Comparison of ENCODE assay signal across 23 cellular contexts in genomic region chr5:1183424-1184162, GRCh38. TPM values are rescaled to one million over a fixed set of nuclear protein-coding genes. Genes with fewer than 3 reads are reported as not detected.
DNase-seq lines count a peak whose midpoint lies in the region; ATAC-seq and TF ChIP-seq lines count a peak whose summit lies in the region.
"Had no signal": no experiment of that assay in that cellular context is flagged by ENCODE, and none has a peak within 500 bp of the region (broad histone marks: within the 10 kb centered on the region; RNA-seq: fewer than 3 reads in every experiment).

No MANE protein-coding gene starts in this region.

- TF ChIP-seq CTCF in brain (conservative IDR thresholded peaks at IDR 0.05) (no peak), hepatocyte (IDR thresholded peaks at IDR 0.05; ENCODE audit: poor library complexity) (no peak), neural progenitor cell (IDR thresholded peaks at IDR 0.05) (no peak)

- H3K36me3 Mint-ChIP-seq in brain: no peaks in the 10 kb centered on the region
- no peaks in the 10 kb centered on the region for H3K36me3 Mint-ChIP-seq in neural progenitor cell
- no peaks in the 10 kb centered on the region for H3K36me3 Mint-ChIP-seq in stimulated activated effector memory CD8-positive, alpha-beta T cell treated with anti-CD3 and anti-CD28 coated beads, Interleukin-12 subunit alpha, Interleukin-12 subunit beta, amount 100 ng/mL, for 72 hours
- H3K36me3 Mint-ChIP-seq: CD4-positive, CD25-positive, alpha-beta regulatory T cell had no signal

- H3K79me2 ChIP-seq in hepatocyte (no peaks in the 10 kb centered on the region), neural progenitor cell (ENCODE audit: low read depth) (no peaks in the 10 kb centered on the region)

- H4K20me1 ChIP-seq in BLaER1 (no peaks in the 10 kb centered on the region; the same call in 1 of the 2 replicates), hepatocyte (ENCODE audit: insufficient read depth, poor library complexity, severe bottlenecking) (no peaks in the 10 kb centered on the region), neural progenitor cell (ENCODE audit: low read depth) (no peaks in the 10 kb centered on the region)

- no peak for ATAC-seq in stimulated activated effector memory CD8-positive, alpha-beta T cell treated with anti-CD3 and anti-CD28 coated beads, Interleukin-12 subunit alpha, Interleukin-12 subunit beta, amount 100 ng/mL, for 72 hours
- no peak for ATAC-seq in GM21367 (IDR thresholded peaks at IDR 0.05; ENCODE audit: unreplicated experiment)
- ATAC-seq: foreskin keratinocyte; PC-3; stimulated activated naive CD8-positive, alpha-beta T cell treated with anti-CD3 and anti-CD28 coated beads, Interleukin-15, Interleukin-2, amounts not matched to agents 100 U/mL and 50 U/mL, for 24 hours had no signal

- no peaks in the 10 kb centered on the region for H3K9me2 ChIP-seq in hepatocyte (replicated peaks; ENCODE audit: insufficient read depth)

- H3K4me3 Mint-ChIP-seq in brain (no peak overlapping the region), neural progenitor cell (no peak overlapping the region)
- no peak overlapping the region for H3K4me3 Mint-ChIP-seq in stimulated activated effector memory CD8-positive, alpha-beta T cell treated with anti-CD3 and anti-CD28 coated beads, Interleukin-12 subunit alpha, Interleukin-12 subunit beta, amount 100 ng/mL, for 72 hours
- H3K4me3 Mint-ChIP-seq: CD4-positive, CD25-positive, alpha-beta regulatory T cell; T-helper 2 cell treated with Interferon-gamma antibody and Interleukin-4, amounts not matched to agents 5 μg/mL and 100 μg/mL, for 36 hours had no signal

- H3K9me3 Mint-ChIP-seq in brain: peaks cover 0 to 2% (median 0%) of the 10 kb centered on the region in 5 experiments
- H3K9me3 Mint-ChIP-seq in neural progenitor cell: no peaks in the 10 kb centered on the region
- H3K9me3 Mint-ChIP-seq in stimulated activated effector memory CD8-positive, alpha-beta T cell treated with anti-CD3 and anti-CD28 coated beads, Interleukin-12 subunit alpha, Interleukin-12 subunit beta, amount 100 ng/mL, for 72 hours: no peaks in the 10 kb centered on the region
- H3K9me3 Mint-ChIP-seq: CD4-positive, CD25-positive, alpha-beta regulatory T cell; T-helper 2 cell treated with Interferon-gamma antibody and Interleukin-4, amounts not matched to agents 5 μg/mL and 100 μg/mL, for 36 hours had no signal

- DNase-seq in hepatocyte (ENCODE audit: low spot score): no peak
- DNase-seq in neural progenitor cell (ENCODE audit: low spot score): no peak
- no peak for DNase-seq in stimulated activated effector memory CD8-positive, alpha-beta T cell treated with anti-CD3 and anti-CD28 coated beads, Interleukin-12 subunit alpha, Interleukin-12 subunit beta, amount 100 ng/mL, for 72 hours (ENCODE audit: low spot score in 2 of 2)
- no peak for DNase-seq in stimulated activated CD4-positive, alpha-beta T cell treated with anti-CD3 and anti-CD28 coated beads, Interleukin-4, amount 100 ng/mL, for 24 hours
- no peak for DNase-seq in GOT3 (lab: John Stamatoyannopoulos, UW)
- DNase-seq: ACHN; activated CD4-positive, CD25-positive, alpha-beta regulatory T cell; CD4-positive, CD25-positive, alpha-beta regulatory T cell; cerebellar nuclear complex; foreskin keratinocyte; NCI-H1105 treated with DMSO at 0.1 percent for 48 hours; NCI-H2171; PC-3; stimulated activated naive CD8-positive, alpha-beta T cell treated with anti-CD3 and anti-CD28 coated beads, Interleukin-15, Interleukin-2, amounts not matched to agents 100 U/mL and 50 U/mL, for 24 hours had no signal

- H3K4me1 ChIP-seq in BLaER1 (peaks cover 6% of the 10 kb centered on the region; the same call in 1 of the 2 replicates), hepatocyte (ENCODE audit: insufficient read depth) (peaks cover 50% of the 10 kb centered on the region), neural progenitor cell (peaks cover 5% of the 10 kb centered on the region)
- H3K4me1 ChIP-seq: foreskin keratinocyte had no signal

- no peak overlapping the region for H3K9ac ChIP-seq in BLaER1
- H3K9ac ChIP-seq in neural progenitor cell: no peak overlapping the region

- peaks cover 21% of the 10 kb centered on the region for H3K4me1 Mint-ChIP-seq in brain
- peaks cover 13% of the 10 kb centered on the region for H3K4me1 Mint-ChIP-seq in neural progenitor cell
- H3K4me1 Mint-ChIP-seq in stimulated activated effector memory CD8-positive, alpha-beta T cell treated with anti-CD3 and anti-CD28 coated beads, Interleukin-12 subunit alpha, Interleukin-12 subunit beta, amount 100 ng/mL, for 72 hours: no peaks in the 10 kb centered on the region
- H3K4me1 Mint-ChIP-seq: CD4-positive, CD25-positive, alpha-beta regulatory T cell had no signal

- H2AFZ ChIP-seq in hepatocyte (no peak overlapping the region), neural progenitor cell (replicated peaks) (no peak overlapping the region)

- 72% methylated on average over 15 of the region's 18 CpGs for WGBS in hepatocyte (ENCODE audit: low lambda C conversion rate, missing lambda C conversion rate)

- H3K4me3 ChIP-seq in BLaER1 (no peak overlapping the region), hepatocyte (no peak overlapping the region), neural progenitor cell (no peak overlapping the region)
- H3K4me3 ChIP-seq: upper lobe of left lung had no signal

- peak overlapping the region in 3 of 5 experiments; percentile 75 to 98 (median 93) for H3K27ac Mint-ChIP-seq in brain
- H3K27ac Mint-ChIP-seq in neural progenitor cell: peak overlapping the region; percentile 77
- H3K27ac Mint-ChIP-seq in stimulated activated effector memory CD8-positive, alpha-beta T cell treated with anti-CD3 and anti-CD28 coated beads, Interleukin-12 subunit alpha, Interleukin-12 subunit beta, amount 100 ng/mL, for 72 hours: no peak overlapping the region
- H3K27ac Mint-ChIP-seq: CD4-positive, CD25-positive, alpha-beta regulatory T cell; T-helper 2 cell treated with Interferon-gamma antibody and Interleukin-4, amounts not matched to agents 5 μg/mL and 100 μg/mL, for 36 hours had no signal

- H3K27me3 Mint-ChIP-seq in brain (no peaks in the 10 kb centered on the region), neural progenitor cell (ENCODE audit: insufficient read depth, low read depth) (no peaks in the 10 kb centered on the region)

- no peaks in the 10 kb centered on the region for H3F3A ChIP-seq in neural progenitor cell (ENCODE audit: low read depth)

- H3K36me3 ChIP-seq in BLaER1: no peaks in the 10 kb centered on the region
- no peaks in the 10 kb centered on the region for H3K36me3 ChIP-seq in hepatocyte (replicated peaks; ENCODE audit: insufficient read depth, low read depth)
- H3K36me3 ChIP-seq in neural progenitor cell: no peaks in the 10 kb centered on the region
- H3K36me3 ChIP-seq: upper lobe of left lung had no signal

- H3K27ac ChIP-seq in BLaER1: no peak overlapping the region
- peak overlapping the region; percentile 96 for H3K27ac ChIP-seq in hepatocyte
- no peak overlapping the region for H3K27ac ChIP-seq in neural progenitor cell
- H3K27ac ChIP-seq: foreskin keratinocyte, upper lobe of left lung had no signal

- H3K27me3 ChIP-seq in BLaER1 (peaks cover 7% of the 10 kb centered on the region; the same call in 1 of the 2 replicates), hepatocyte (no peaks in the 10 kb centered on the region), neural progenitor cell (no peaks in the 10 kb centered on the region)
- H3K27me3 ChIP-seq: foreskin keratinocyte, upper lobe of left lung had no signal

- peak overlapping the region; percentile 14; the same call in 1 of the 2 replicates for H3K4me2 ChIP-seq in BLaER1
- peak overlapping the region; percentile 66 for H3K4me2 ChIP-seq in hepatocyte
- H3K4me2 ChIP-seq in neural progenitor cell: no peak overlapping the region

- no peaks in the 10 kb centered on the region for H3K9me3 ChIP-seq in BLaER1
- H3K9me3 ChIP-seq in hepatocyte (ENCODE audit: low read depth): no peaks in the 10 kb centered on the region
- H3K9me3 ChIP-seq in neural progenitor cell (ENCODE audit: low read depth): no peaks in the 10 kb centered on the region
- H3K9me3 ChIP-seq: upper lobe of left lung had no signal

RNA-seq across cellular contexts. Expression of gene SLC6A19, which starts 17.8 kb away (rescaled TPM):
- polyA plus RNA-seq in brain (ENCODE audit: insufficient read depth, low read depth, low replicate concordance) (not detected), hepatocyte (4.8 and 5.8 TPM in 2 replicates)
- total RNA-seq in hepatocyte (5.2 and 6.7 TPM in 2 replicates), neural progenitor cell (ENCODE audit: low replicate concordance) (not detected in 2 replicates)
- total RNA-seq: activated CD8-positive, alpha-beta memory T cell treated with anti-CD3 and anti-CD28 coated beads for 36 hours; CD4-positive, CD25-positive, alpha-beta regulatory T cell; foreskin keratinocyte; HT1080; LHCN-M2; myocyte; PC-3 had no signal
- polyA plus RNA-seq: CD4-positive, CD25-positive, alpha-beta regulatory T cell; foreskin keratinocyte had no signal

RNA-seq across cellular contexts. Expression of gene SLC6A18, which starts 41.6 kb away (rescaled TPM):
- polyA plus RNA-seq in brain (ENCODE audit: insufficient read depth, low read depth, low replicate concordance) (not detected), hepatocyte (0.35 TPM in 1 of 2 replicates, not detected in the other)
- total RNA-seq in hepatocyte (not detected in 2 replicates), neural progenitor cell (ENCODE audit: low replicate concordance) (not detected in 2 replicates)
- total RNA-seq: activated CD8-positive, alpha-beta memory T cell treated with anti-CD3 and anti-CD28 coated beads for 36 hours; CD4-positive, CD25-positive, alpha-beta regulatory T cell; foreskin keratinocyte; HT1080; LHCN-M2; myocyte; PC-3; upper lobe of left lung had no signal
- polyA plus RNA-seq: CD4-positive, CD25-positive, alpha-beta regulatory T cell; foreskin keratinocyte had no signal
